Comparison of ENCODE assay signal across 15 cellular contexts in the genomic region with DNA sequence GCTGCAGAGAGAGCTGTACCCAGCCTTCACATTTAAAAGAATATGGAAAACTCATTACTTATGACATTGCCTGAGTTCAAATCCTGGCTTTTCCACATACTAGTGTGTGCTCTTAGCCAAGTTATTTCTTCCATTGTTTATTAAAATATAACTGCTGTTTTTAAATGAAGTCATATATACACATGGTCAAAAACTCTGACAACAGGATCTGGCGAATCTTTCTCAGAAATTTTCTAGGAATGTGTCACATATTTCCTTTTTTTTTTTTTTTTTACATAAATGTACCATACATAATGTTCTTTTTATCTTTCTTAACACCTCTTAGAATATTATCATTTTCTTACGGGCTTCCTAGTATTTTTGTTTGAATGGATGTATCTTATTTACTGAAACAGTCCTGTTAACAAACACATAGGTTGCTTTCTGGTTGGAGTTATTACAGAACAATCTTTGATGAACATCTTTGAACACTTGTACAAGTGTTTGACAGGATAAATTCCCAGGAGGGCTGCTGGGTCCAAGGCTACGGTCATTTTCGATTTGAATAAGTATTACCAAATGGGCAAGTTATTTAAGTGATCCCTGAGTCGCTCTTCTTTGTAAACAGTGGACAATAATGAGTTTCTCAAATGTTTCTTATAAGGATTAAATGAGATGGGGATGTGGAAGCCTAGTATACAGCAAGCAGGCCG. TPM values are rescaled to one million over a fixed set of nuclear protein-coding genes. Genes with fewer than 3 reads are reported as not detected.
A peak's percentile ranks its signal among the peaks of the same experiment; 100 is the strongest.
DNase-seq lines count a peak whose midpoint lies in the region; TF ChIP-seq lines count a peak whose summit lies in the region.
"Had no signal": no experiment of that assay in that cellular context is flagged by ENCODE, and none has a peak within 500 bp of the region (broad histone marks: within the 10 kb centered on the region; RNA-seq: fewer than 3 reads in every experiment).

No MANE protein-coding gene starts in this region.

- peaks cover 49% of the 10 kb centered on the region for H3K27me3 Mint-ChIP-seq in activated T-helper 1 cell treated with anti-CD3 and anti-CD28 coated beads, Interleukin-12 subunit alpha, Interleukin-12 subunit beta, Interleukin-2, Interleukin-4 antibody, amounts not matched to agents 30 ng/mL and 10 ng/mL and 1 ng/mL, durations not matched to agents 14 hours and 24 hours and 36 hours (ENCODE audit: insufficient read depth)
- H3K27me3 Mint-ChIP-seq in glutamatergic neuron (ENCODE audit: unreplicated experiment) (peaks cover 15% of the 10 kb centered on the region), type B pancreatic cell (no peaks in the 10 kb centered on the region)

- TF ChIP-seq CTCF in left ventricle myocardium inferior (IDR thresholded peaks at IDR 0.05; ENCODE audit: borderline replicate concordance) (no peak), right atrium auricular region (IDR thresholded peaks at IDR 0.05) (no peak), glutamatergic neuron (IDR thresholded peaks at IDR 0.05; ENCODE audit: partially characterized antibody, unreplicated experiment) (no peak), type B pancreatic cell (conservative IDR thresholded peaks at IDR 0.05) (no peak)

- no peaks in the 10 kb centered on the region for H3K9me3 Mint-ChIP-seq in activated T-helper 1 cell treated with anti-CD3 and anti-CD28 coated beads, Interleukin-12 subunit alpha, Interleukin-12 subunit beta, Interleukin-2, Interleukin-4 antibody, amounts not matched to agents 30 ng/mL and 10 ng/mL and 1 ng/mL, durations not matched to agents 14 hours and 24 hours and 36 hours
- H3K9me3 Mint-ChIP-seq in glutamatergic neuron (ENCODE audit: unreplicated experiment) = peaks cover 29% of the 10 kb centered on the region
- peaks cover 6% of the 10 kb centered on the region for H3K9me3 Mint-ChIP-seq in type B pancreatic cell

- intact Hi-C loops in left ventricle myocardium inferior (cut with micrococcal nuclease) = no loop called here
- intact Hi-C loops in activated T-helper 1 cell treated with anti-CD3 and anti-CD28 coated beads, Interleukin-12 subunit alpha, Interleukin-12 subunit beta, Interleukin-2, Interleukin-4 antibody, amounts not matched to agents 30 ng/mL and 10 ng/mL and 1 ng/mL, durations not matched to agents 14 hours and 24 hours and 36 hours (cut with micrococcal nuclease) = no loop called here

- DNase-seq in left ventricle myocardium inferior = no peak
- DNase-seq in right atrium auricular region (ENCODE audit: low spot score) = no peak
- no peak for DNase-seq in activated T-helper 1 cell treated with anti-CD3 and anti-CD28 coated beads, Interleukin-12 subunit alpha, Interleukin-12 subunit beta, Interleukin-2, Interleukin-4 antibody, amounts not matched to agents 30 ng/mL and 10 ng/mL and 1 ng/mL, durations not matched to agents 14 hours and 24 hours and 36 hours (ENCODE audit: low spot score)
- no peak for DNase-seq in glutamatergic neuron
- DNase-seq in type B pancreatic cell (ENCODE audit: extremely low spot score, unreplicated experiment) = no peak
- no peak for DNase-seq in CD1c-positive myeloid dendritic cell (ENCODE audit: extremely low spot score)
- DNase-seq in AG08396 (ENCODE audit: low spot score) = no peak
- no peak for DNase-seq in stimulated activated CD4-positive, alpha-beta T cell treated with anti-CD3 and anti-CD28 coated beads, Interleukin-15, amount 100 ng/mL, for 24 hours
- DNase-seq: BE2C; body of pancreas; NCI-H1105; NCI-H446 treated with DMSO at 0.1 percent for 48 hours; stimulated activated CD4-positive, alpha-beta T cell treated with anti-CD3 and anti-CD28 coated beads, Interleukin-2, amount 100 ng/mL, for 24 hours; stimulated activated naive CD4-positive, alpha-beta T cell treated with Interleukin-2 at 50 U/mL for 16 hours had no signal

- H3K4me1 Mint-ChIP-seq in activated T-helper 1 cell treated with anti-CD3 and anti-CD28 coated beads, Interleukin-12 subunit alpha, Interleukin-12 subunit beta, Interleukin-2, Interleukin-4 antibody, amounts not matched to agents 30 ng/mL and 10 ng/mL and 1 ng/mL, durations not matched to agents 14 hours and 24 hours and 36 hours (ENCODE audit: low read depth) = peaks cover 51% of the 10 kb centered on the region
- peaks cover 15% of the 10 kb centered on the region for H3K4me1 Mint-ChIP-seq in glutamatergic neuron (ENCODE audit: low read depth, unreplicated experiment)
- peaks cover 16% of the 10 kb centered on the region for H3K4me1 Mint-ChIP-seq in type B pancreatic cell (ENCODE audit: unreplicated experiment)

- H3K4me3 ChIP-seq in left ventricle myocardium inferior = no peak overlapping the region
- H3K4me3 ChIP-seq in right atrium auricular region = no peak overlapping the region
- H3K4me3 ChIP-seq: body of pancreas, lung had no signal

- H3K9me3 ChIP-seq in left ventricle myocardium inferior (replicated peaks) = no peaks in the 10 kb centered on the region
- H3K9me3 ChIP-seq in right atrium auricular region = no peaks in the 10 kb centered on the region
- H3K9me3 ChIP-seq: BE2C, body of pancreas had no signal

- peaks cover 35% of the 10 kb centered on the region for H3K4me1 ChIP-seq in left ventricle myocardium inferior
- peaks cover 0 to 22% of the 10 kb centered on the region in 2 donors for H3K4me1 ChIP-seq in right atrium auricular region
- H3K4me1 ChIP-seq: BE2C had no signal

- peak overlapping the region; percentile 96 for H3K27ac ChIP-seq in left ventricle myocardium inferior (replicated peaks)
- H3K27ac ChIP-seq in right atrium auricular region = peak overlapping the region in 1 of 2 donors; percentile 96

- H3K36me3 ChIP-seq in left ventricle myocardium inferior (no peaks in the 10 kb centered on the region), right atrium auricular region (no peaks in the 10 kb centered on the region)
- H3K36me3 ChIP-seq: BE2C had no signal

- peak overlapping the region; percentile 64 for H3K27ac Mint-ChIP-seq in activated T-helper 1 cell treated with anti-CD3 and anti-CD28 coated beads, Interleukin-12 subunit alpha, Interleukin-12 subunit beta, Interleukin-2, Interleukin-4 antibody, amounts not matched to agents 30 ng/mL and 10 ng/mL and 1 ng/mL, durations not matched to agents 14 hours and 24 hours and 36 hours
- H3K27ac Mint-ChIP-seq in glutamatergic neuron (ENCODE audit: unreplicated experiment) (peak overlapping the region; percentile 91), type B pancreatic cell (peak overlapping the region; percentile 79)

- peaks cover 8% of the 10 kb centered on the region for H3K36me3 Mint-ChIP-seq in activated T-helper 1 cell treated with anti-CD3 and anti-CD28 coated beads, Interleukin-12 subunit alpha, Interleukin-12 subunit beta, Interleukin-2, Interleukin-4 antibody, amounts not matched to agents 30 ng/mL and 10 ng/mL and 1 ng/mL, durations not matched to agents 14 hours and 24 hours and 36 hours (ENCODE audit: low read depth)
- H3K36me3 Mint-ChIP-seq in glutamatergic neuron (ENCODE audit: unreplicated experiment) (peaks cover 13% of the 10 kb centered on the region), type B pancreatic cell (no peaks in the 10 kb centered on the region)

- H3K27me3 ChIP-seq in left ventricle myocardium inferior (ENCODE audit: low read depth) (no peaks in the 10 kb centered on the region), right atrium auricular region (no peaks in the 10 kb centered on the region)
- H3K27me3 ChIP-seq: BE2C, body of pancreas had no signal

- H3K4me3 Mint-ChIP-seq in activated T-helper 1 cell treated with anti-CD3 and anti-CD28 coated beads, Interleukin-12 subunit alpha, Interleukin-12 subunit beta, Interleukin-2, Interleukin-4 antibody, amounts not matched to agents 30 ng/mL and 10 ng/mL and 1 ng/mL, durations not matched to agents 14 hours and 24 hours and 36 hours = no peak overlapping the region
- H3K4me3 Mint-ChIP-seq in glutamatergic neuron (ENCODE audit: unreplicated experiment) (peak overlapping the region; percentile 82), type B pancreatic cell (peak overlapping the region; percentile 76)

RNA-seq across cellular contexts. Expression of gene SNX9, which starts 1.6 kb away (rescaled TPM):
- total RNA-seq in left ventricle myocardium inferior = 31.9 TPM
- 10 to 100 TPM; 26.6 to 39.4 TPM for total RNA-seq in right atrium auricular region
- 53.4 TPM in 2 replicates for total RNA-seq in activated T-helper 1 cell treated with anti-CD3 and anti-CD28 coated beads, Interleukin-12 subunit alpha, Interleukin-12 subunit beta, Interleukin-2, Interleukin-4 antibody, amounts not matched to agents 30 ng/mL and 10 ng/mL and 1 ng/mL, durations not matched to agents 14 hours and 24 hours and 36 hours
- 45.7 TPM for total RNA-seq in glutamatergic neuron (ENCODE audit: unreplicated experiment)
- total RNA-seq in type B pancreatic cell (ENCODE audit: low replicate concordance) = 23.2 and 31.9 TPM in 2 replicates
